ENCODE assay signal across 18 cellular contexts in genomic region chr6:30334077-30334476, GRCh38. TPM values are rescaled to one million over a fixed set of nuclear protein-coding genes. Genes with fewer than 3 reads are reported as not detected.
DNase-seq lines count a peak whose midpoint lies in the region; ATAC-seq, FAIRE-seq and TF ChIP-seq lines count a peak whose summit lies in the region.
"Had no signal": no experiment of that assay in that cellular context is flagged by ENCODE, and none has a peak within 500 bp of the region (broad histone marks: within the 10 kb centered on the region; RNA-seq: fewer than 3 reads in every experiment).

No MANE protein-coding gene starts in this region.

- no peak overlapping the region for H4K8ac ChIP-seq in IMR-90 (ENCODE audit: low read depth in 2 of 2, low read length in 2 of 2)

- BruUV-seq in IMR-90 (replicated peaks; lab: Mats Ljungman, UMichigan): no TSS peak
- BruUV-seq in K562 (replicated peaks; lab: Mats Ljungman, UMichigan): no TSS peak

- no peak overlapping the region for H4K5ac ChIP-seq in IMR-90 (ENCODE audit: low read depth, low read length)

- H3K4me3 ChIP-seq in IMR-90 (ENCODE audit: insufficient read depth, low read depth, low read length) (no peak overlapping the region), K562 (no peak overlapping the region), osteoblast (ENCODE audit: insufficient read depth, low read length) (no peak overlapping the region), hepatocyte (no peak overlapping the region)
- H3K4me3 ChIP-seq: A549 had no signal

- TF ChIP-seq CTCF in IMR-90 (conservative IDR thresholded peaks at IDR 0.05; ENCODE audit: low read depth, low read length) (no peak), K562 (IDR thresholded peaks at IDR 0.05 in 2 of 3, conservative IDR thresholded peaks at IDR 0.05 in 1 of 3; ENCODE audit: insufficient read depth in 2 of 3, low read depth in 1 of 3, low read length in 3 of 3) (no peak), osteoblast (IDR thresholded peaks at IDR 0.05; ENCODE audit: extremely low read depth, low read depth, low read length) (no peak), hepatocyte (IDR thresholded peaks at IDR 0.05; ENCODE audit: poor library complexity) (no peak)

- H3K79me2 ChIP-seq in K562 (ENCODE audit: control insufficient read depth, insufficient read depth, low read length) (no peaks in the 10 kb centered on the region), osteoblast (ENCODE audit: insufficient read depth, low read length) (no peaks in the 10 kb centered on the region), hepatocyte (no peaks in the 10 kb centered on the region)

- no peak overlapping the region for H2BK15ac ChIP-seq in IMR-90 (ENCODE audit: low read depth, low read length)

- in situ Hi-C loops in IMR-90 (cut with MboI; ENCODE audit: low sequenced_read_pairs): no loop called here
- in situ Hi-C loops in K562 (cut with MboI): no loop called here

- no peak overlapping the region for H3K56ac ChIP-seq in IMR-90 (ENCODE audit: extremely low read depth, insufficient read depth, low read length)

- no peak for TF ChIP-seq EP300 in K562 (IDR thresholded peaks at IDR 0.05; ENCODE audit: low read length)

- H3K9ac ChIP-seq in IMR-90 (ENCODE audit: low read depth, low read length) (no peak overlapping the region), K562 (ENCODE audit: insufficient read depth in 1 of 2, low read depth in 2 of 2, low read length in 2 of 2) (peak overlapping the region in 1 of 2 experiments; percentile 0; a peak in 1 of 4 replicates)

- H3K9me1 ChIP-seq in IMR-90 (ENCODE audit: insufficient read depth, low read length) (no peaks in the 10 kb centered on the region), K562 (ENCODE audit: control insufficient read depth, insufficient read depth, low read length) (no peaks in the 10 kb centered on the region)

- no peaks in the 10 kb centered on the region for H3K4me1 ChIP-seq in IMR-90 (ENCODE audit: control insufficient read depth, insufficient read depth, low read length)
- H3K4me1 ChIP-seq in K562 (replicated peaks in 1 of 2; ENCODE audit: control insufficient read depth in 2 of 2, insufficient read depth in 2 of 2, low read length in 2 of 2): no peaks in the 10 kb centered on the region; a peak in 1 of 5 replicates
- no peaks in the 10 kb centered on the region for H3K4me1 ChIP-seq in osteoblast (ENCODE audit: insufficient read depth, low read length)
- H3K4me1 ChIP-seq in hepatocyte (ENCODE audit: insufficient read depth): no peaks in the 10 kb centered on the region
- H3K4me1 ChIP-seq: A549 had no signal

- TF ChIP-seq POLR2A in IMR-90 (IDR thresholded peaks at IDR 0.05; ENCODE audit: low read depth, low read length): no peak; the same call in 1 of the 2 replicates
- TF ChIP-seq POLR2A in K562 (conservative IDR thresholded peaks at IDR 0.05): no peak

- H2AFZ ChIP-seq in IMR-90 (replicated peaks; ENCODE audit: low read length, poor library complexity) (no peak overlapping the region), K562 (ENCODE audit: low read depth, low read length) (no peak overlapping the region), osteoblast (ENCODE audit: low read length) (no peak overlapping the region), hepatocyte (no peak overlapping the region)

- H2AK5ac ChIP-seq in IMR-90 (ENCODE audit: low read depth, low read length): no peak overlapping the region

- H4K20me1 ChIP-seq in IMR-90 (ENCODE audit: insufficient read depth, low read length) (no peaks in the 10 kb centered on the region), K562 (replicated peaks; ENCODE audit: control insufficient read depth, insufficient read depth, low read length) (no peaks in the 10 kb centered on the region), osteoblast (ENCODE audit: insufficient read depth, low read length) (no peaks in the 10 kb centered on the region), hepatocyte (ENCODE audit: insufficient read depth, poor library complexity, severe bottlenecking) (no peaks in the 10 kb centered on the region)

- H4K91ac ChIP-seq in IMR-90 (ENCODE audit: insufficient read depth, low read depth, low read length): no peak overlapping the region

- peaks cover 3 to 5% of the 10 kb centered on the region in 2 experiments; a peak in 2 of 4 replicates for H3K79me1 ChIP-seq in IMR-90 (ENCODE audit: low read depth in 1 of 2, low read length in 2 of 2)

- no peak overlapping the region for H3K27ac ChIP-seq in IMR-90 (ENCODE audit: insufficient read depth, low read length)
- no peak overlapping the region; the same call in 2 of the 3 replicates for H3K27ac ChIP-seq in K562 (ENCODE audit: extremely low read depth, low read depth, low read length)
- no peak overlapping the region for H3K27ac ChIP-seq in osteoblast (ENCODE audit: low read depth, low read length)
- H3K27ac ChIP-seq in hepatocyte: no peak overlapping the region
- H3K27ac ChIP-seq: A549, C4-2B had no signal

- CTCF ChIA-PET in IMR-90 (lab: Yijun Ruan, JAX) (no interaction called here), K562 (lab: Yijun Ruan, JAX; ENCODE audit: low intra/inter-chr PET ratio) (no interaction called here)

- H2AK9ac ChIP-seq in IMR-90 (replicated peaks; ENCODE audit: low read depth, low read length, poor library complexity): no peak overlapping the region

- TF ChIP-seq RAD21 in IMR-90 (IDR thresholded peaks at IDR 0.05; ENCODE audit: low read length): no peak
- no peak for TF ChIP-seq RAD21 in K562 (CRISPR knock-in tag; conservative IDR thresholded peaks at IDR 0.05 in 1 of 2, IDR thresholded peaks at IDR 0.05 in 1 of 2)

- no peak overlapping the region for H2BK5ac ChIP-seq in IMR-90 (ENCODE audit: low read depth, low read length, poor library complexity, severe bottlenecking)

- H3K23ac ChIP-seq in IMR-90 (ENCODE audit: low read depth, low read length): no peak overlapping the region

- POLR2A ChIA-PET in IMR-90 (lab: Charles Lee; ENCODE audit: unreplicated experiment) (no interaction called here), K562 (lab: Yijun Ruan, JAX) (no interaction called here)

- H2BK20ac ChIP-seq in IMR-90 (ENCODE audit: low read depth, low read length): no peak overlapping the region

- dilution Hi-C loops in IMR-90 (cut with HindIII; ENCODE audit: low sequenced_read_pairs, unreplicated experiment): no loop called here

- no peak; the same call in 1 of the 2 replicates for ATAC-seq in IMR-90 (ENCODE audit: low read depth)
- no peak for ATAC-seq in K562
- ATAC-seq: A549 had no signal

- H3K4me2 ChIP-seq in IMR-90 (ENCODE audit: low read depth, low read length) (no peak overlapping the region), K562 (ENCODE audit: insufficient read depth, low read length) (no peak overlapping the region), osteoblast (ENCODE audit: insufficient read depth, low read length) (no peak overlapping the region), hepatocyte (no peak overlapping the region)
- H3K4me2 ChIP-seq: A549 had no signal

- DNase-seq in IMR-90 (peak; percentile 17), K562 (ENCODE audit: extremely low read depth in 1 of 4, low spot score in 3 of 4) (no peak), kidney tubule cell (ENCODE audit: low spot score) (peak; percentile 58), osteoblast (ENCODE audit: insufficient read length, low spot score, missing footprints) (peak; percentile 62), hepatocyte (ENCODE audit: low spot score) (no peak), LoVo (ENCODE audit: low spot score) (no peak)
- DNase-seq in effector CD4-positive, alpha-beta T cell: no peak
- DNase-seq: AML-193; Calu3; CD4-positive, alpha-beta memory T cell; H9 had no signal

- no peak overlapping the region for H3K18ac ChIP-seq in IMR-90 (ENCODE audit: low read depth, low read length)

- H3K14ac ChIP-seq in IMR-90 (replicated peaks; ENCODE audit: low read depth, low read length): no peak overlapping the region

- no peak overlapping the region for H2BK120ac ChIP-seq in IMR-90 (ENCODE audit: low read depth, low read length)

- intact Hi-C loops in IMR-90 (cut with micrococcal nuclease) (no loop called here), K562 (cut with micrococcal nuclease) (no loop called here)

- peaks cover 33% of the 10 kb centered on the region for H3K36me3 ChIP-seq in IMR-90 (ENCODE audit: control insufficient read depth, insufficient read depth, low read length)
- peaks cover 84% of the 10 kb centered on the region for H3K36me3 ChIP-seq in K562 (ENCODE audit: control insufficient read depth, insufficient read depth, low read length)
- peaks cover 67% of the 10 kb centered on the region for H3K36me3 ChIP-seq in osteoblast (ENCODE audit: insufficient read depth, low read length)
- H3K36me3 ChIP-seq in hepatocyte (replicated peaks; ENCODE audit: insufficient read depth, low read depth): no peaks in the 10 kb centered on the region

- H3K27me3 ChIP-seq in IMR-90 (ENCODE audit: control insufficient read depth, insufficient read depth, low read length): no peaks in the 10 kb centered on the region
- no peaks in the 10 kb centered on the region for H3K27me3 ChIP-seq in K562 (ENCODE audit: control insufficient read depth in 2 of 2, insufficient read depth in 2 of 2, low read length in 2 of 2)
- no peaks in the 10 kb centered on the region for H3K27me3 ChIP-seq in osteoblast (ENCODE audit: insufficient read depth, low read length)
- H3K27me3 ChIP-seq in hepatocyte: no peaks in the 10 kb centered on the region

- WGBS in IMR-90 (ENCODE audit: extremely low coverage in 2 of 2, insufficient read length in 1 of 2), 2 experiments: no CpG with 5 or more reads among the region's 1 CpG
- 80% methylated on average over 1 of the region's 1 CpG for WGBS in K562 (ENCODE audit: insufficient coverage, low coverage, missing lambda C conversion rate)
- WGBS in hepatocyte (ENCODE audit: low lambda C conversion rate, missing lambda C conversion rate): 95% methylated on average over 1 of the region's 1 CpG

- no peaks in the 10 kb centered on the region for H3K9me3 ChIP-seq in IMR-90 (ENCODE audit: control insufficient read depth, insufficient read depth, low read length)
- H3K9me3 ChIP-seq in K562 (replicated peaks; ENCODE audit: control insufficient read depth, insufficient read depth, low read depth, low read length): no peaks in the 10 kb centered on the region
- H3K9me3 ChIP-seq in osteoblast (ENCODE audit: low read depth, low read length): no peaks in the 10 kb centered on the region
- no peaks in the 10 kb centered on the region for H3K9me3 ChIP-seq in hepatocyte (ENCODE audit: low read depth)
- H3K9me3 ChIP-seq: A549 had no signal

- no peaks in the 10 kb centered on the region for H3K9me2 ChIP-seq in hepatocyte (replicated peaks; ENCODE audit: insufficient read depth)

- no peak for FAIRE-seq in K562 (lab: Jason Lieb, UNC)
- FAIRE-seq: A549, G401.6, GM12891, GM19239, H1, HTR-8/SVneo had no signal

- H3K4ac ChIP-seq in IMR-90 (ENCODE audit: low read depth, low read length): no peak overlapping the region

RNA-seq across cellular contexts. Expression of gene TRIM39, which starts 7.3 kb away (rescaled TPM):
- total RNA-seq in IMR-90 (2012; rRNA removed) (9.4 and 10.0 TPM in 2 replicates), K562 (2014; rRNA removed) (12.5 and 14.8 TPM in 2 replicates), K562 (2014; rRNA removed; fragmentation: Illumina TruSeq; extraction: Trizol) (12.8 and 13.7 TPM in 2 replicates), K562 (2015; rRNA removed; fragmentation: Illumina TruSeq; extraction: Trizol) (10.2 TPM in 2 replicates), K562 (2021) (15.3 and 17.4 TPM in 2 replicates), osteoblast (12.1 and 14.5 TPM in 2 replicates), hepatocyte (7.0 and 7.8 TPM in 2 replicates)
- polyA plus RNA-seq in IMR-90 (2012; rRNA removed) (6.7 and 7.5 TPM in 2 replicates), K562 (2011; rRNA removed) (11.6 and 17.1 TPM in 2 replicates), K562 (2014; fragmentation: Illumina TruSeq; extraction: Trizol) (17.6 and 17.7 TPM in 2 replicates), K562 (2014; fragmentation: Nextera tagmentation; extraction: Ambion mirVana) (1 to 10 TPM; 5.6 to 5.8 TPM), K562 (2014; rRNA removed) (17.2 and 18.4 TPM in 2 replicates), hepatocyte (6.3 and 8.8 TPM in 2 replicates)
- polyA plus RNA-seq in IMR-90 (2012; cell fraction: cytosol; rRNA removed): 3.4 and 3.8 TPM in 2 replicates
- polyA plus RNA-seq in IMR-90 (2012; cell fraction: nucleus; rRNA removed; ENCODE audit: low replicate concordance): 17.2 and 30.2 TPM in 2 replicates
- total RNA-seq in K562 (2011; cell fraction: chromatin; rRNA removed; ENCODE audit: low replicate concordance): 32.1 and 33.3 TPM in 2 replicates
- total RNA-seq in K562 (2011; cell fraction: nucleolus; rRNA removed): 19.3 and 21.2 TPM in 2 replicates
- total RNA-seq in K562 (2011; cell fraction: nucleoplasm; rRNA removed): 21.7 and 22.1 TPM in 2 replicates
- polyA plus RNA-seq in K562 (2011; cell fraction: cytosol; rRNA removed): 9.0 and 10.0 TPM in 2 replicates
- polyA plus RNA-seq in K562 (2011; cell fraction: nucleus; rRNA removed): 35.2 and 49.0 TPM in 2 replicates
- 10.5 and 11.9 TPM in 2 replicates for polyA plus RNA-seq in K562 (2012)
- polyA minus RNA-seq in K562 (2011; rRNA and poly(A)+ RNA removed): 9.4 and 12.4 TPM in 2 replicates
- 7.5 and 12.2 TPM in 2 replicates for polyA minus RNA-seq in K562 (2011; cell fraction: cytosol; rRNA and poly(A)+ RNA removed)
- 16.7 and 20.2 TPM in 2 replicates for polyA minus RNA-seq in K562 (2011; cell fraction: nucleus; rRNA and poly(A)+ RNA removed)

RNA-seq across cellular contexts. Expression of gene RPP21, which starts 10.9 kb away (rescaled TPM):
- total RNA-seq in IMR-90 (2012; rRNA removed) (20.6 and 28.9 TPM in 2 replicates), K562 (2014; rRNA removed) (231 and 363 TPM in 2 replicates), K562 (2014; rRNA removed; fragmentation: Illumina TruSeq; extraction: Trizol) (50.5 and 62.1 TPM in 2 replicates), K562 (2015; rRNA removed; fragmentation: Illumina TruSeq; extraction: Trizol) (164 and 166 TPM in 2 replicates), K562 (2021) (159 and 178 TPM in 2 replicates), osteoblast (23.9 and 24.6 TPM in 2 replicates), hepatocyte (40.8 and 41.6 TPM in 2 replicates)
- polyA plus RNA-seq in IMR-90 (2012; rRNA removed) (79.1 and 96.7 TPM in 2 replicates), K562 (2011; rRNA removed) (88.9 and 90.3 TPM in 2 replicates), K562 (2014; fragmentation: Illumina TruSeq; extraction: Trizol) (83.9 and 235 TPM in 2 replicates), K562 (2014; fragmentation: Nextera tagmentation; extraction: Ambion mirVana) (100 to 1,000 TPM; 201 to 246 TPM), K562 (2014; rRNA removed) (362 and 376 TPM in 2 replicates), hepatocyte (80.8 and 87.2 TPM in 2 replicates)
- polyA plus RNA-seq in IMR-90 (2012; cell fraction: cytosol; rRNA removed): 136 and 190 TPM in 2 replicates
- polyA plus RNA-seq in IMR-90 (2012; cell fraction: nucleus; rRNA removed; ENCODE audit: low replicate concordance): 68.1 and 176 TPM in 2 replicates
- total RNA-seq in K562 (2011; cell fraction: chromatin; rRNA removed; ENCODE audit: low replicate concordance): 22.4 and 33.0 TPM in 2 replicates
- 49.1 and 56.7 TPM in 2 replicates for total RNA-seq in K562 (2011; cell fraction: nucleolus; rRNA removed)
- 33.2 and 46.3 TPM in 2 replicates for total RNA-seq in K562 (2011; cell fraction: nucleoplasm; rRNA removed)
- 198 and 661 TPM in 2 replicates for polyA plus RNA-seq in K562 (2011; cell fraction: cytosol; rRNA removed)
- polyA plus RNA-seq in K562 (2011; cell fraction: nucleus; rRNA removed): 152 and 277 TPM in 2 replicates
- polyA plus RNA-seq in K562 (2012): 234 and 238 TPM in 2 replicates
- 9.7 and 16.9 TPM in 2 replicates for polyA minus RNA-seq in K562 (2011; rRNA and poly(A)+ RNA removed)
- 29.1 and 38.4 TPM in 2 replicates for polyA minus RNA-seq in K562 (2011; cell fraction: cytosol; rRNA and poly(A)+ RNA removed)
- polyA minus RNA-seq in K562 (2011; cell fraction: nucleus; rRNA and poly(A)+ RNA removed): 24.5 and 25.5 TPM in 2 replicates

Comparison
In these comparisons a context has a peak if more than half of its experiments do, and no peak if none do; other contexts are left out.
1. DNase-seq: peak in IMR-90 (single experiment), kidney tubule cell (single experiment) and osteoblast (single experiment); none in K562 (0 of 4), effector CD4-positive, alpha-beta T cell (single experiment), hepatocyte (single experiment) and LoVo (single experiment).